ENCODE assay signal across 1 cellular context in genomic region chr12:131643581-131644452, GRCh38.
TF ChIP-seq lines count a peak whose summit lies in the region.

No MANE protein-coding gene starts in this region.

TF ChIP-seq in GM23338, 12 proteins besides CTCF, POLR2A, EP300 and RAD21 (continued from another document):
- TF ChIP-seq ZNF462 (CRISPR knock-in tag; IDR thresholded peaks at IDR 0.05) (no peak), ZNF331 (CRISPR knock-in tag; IDR thresholded peaks at IDR 0.05; ENCODE audit: low read depth) (no peak), STAT1 (IDR thresholded peaks at IDR 0.05; ENCODE audit: unreplicated experiment) (no peak)
